ENCODE assay signal across 29 cellular contexts in genomic region chrX:17774053-17774452, GRCh38.
"Had no signal": no experiment of that assay in that cellular context is flagged by ENCODE, and none has a peak within 500 bp of the region (broad histone marks: within the 10 kb centered on the region; RNA-seq: fewer than 3 reads in every experiment).

No MANE protein-coding gene starts in this region.

- H3K4me3 ChIP-seq: adrenal gland, cardiac muscle cell had no signal

- H3K27ac ChIP-seq: adrenal gland, cardiac muscle cell, VCaP had no signal

- H3K4me1 ChIP-seq: adrenal gland had no signal

- ATAC-seq: activated CD8-positive, alpha-beta T cell treated with anti-CD3 and anti-CD28 coated beads for 36 hours had no signal

- H3K9me3 ChIP-seq: adrenal gland had no signal

- DNase-seq: activated B cell treated with CpG ODN at 0.5 μM for 24 hours; activated CD4-positive, alpha-beta memory T cell treated with anti-CD3 and anti-CD28 coated beads for 36 hours; activated CD4-positive, alpha-beta T cell treated with anti-CD3 and anti-CD28 coated beads for 4 hours; activated CD4-positive, alpha-beta T cell treated with anti-CD3 and anti-CD28 coated beads, Interleukin-2, amount 10 ng/mL, durations not matched to agents 24 days and 14 days; activated CD4-positive, alpha-beta T cell treated with anti-CD3 and anti-CD28 coated beads, Interleukin-2, amount 50 U/mL, for 1 hour; activated CD4-positive, alpha-beta T cell treated with anti-CD3 and anti-CD28 coated beads, Interleukin-2, amount 50 U/mL, for 4 hours; activated CD4-positive, CD25-positive, alpha-beta regulatory T cell treated with anti-CD3 and anti-CD28 coated beads, Interleukin-2, amount 50 U/mL, for 72 hours; activated CD8-positive, alpha-beta memory T cell treated with anti-CD3 and anti-CD28 coated beads, Interleukin-2, amount 50 U/mL, for 4 hours; activated CD8-positive, alpha-beta T cell treated with anti-CD3 and anti-CD28 coated beads for 36 hours; activated effector memory CD4-positive, alpha-beta T cell treated with anti-CD3 and anti-CD28 coated beads, Interleukin-2, amount 50 U/mL, for 16 hours; activated gamma-delta T cell treated with Interleukin-2 at 50 U/mL for 16 hours; activated naive CD4-positive, alpha-beta T cell; activated naive CD4-positive, alpha-beta T cell treated with anti-CD3 and anti-CD28 coated beads for 36 hours; activated naive CD4-positive, alpha-beta T cell treated with anti-CD3 and anti-CD28 coated beads, Interleukin-2, amount 50 U/mL, for 16 hours; activated naive CD8-positive, alpha-beta T cell treated with anti-CD3 and anti-CD28 coated beads for 36 hours; activated T-cell treated with anti-CD3 and anti-CD28 coated beads for 4 hours; activated T-cell treated with anti-CD3 and anti-CD28 coated beads, Interleukin-2, amount 50 U/mL, for 1 hour; activated T-cell treated with anti-CD3 and anti-CD28 coated beads, Interleukin-2, amount 50 U/mL, for 4 hours; activated T-cell treated with anti-CD3 and anti-CD28 coated beads, Interleukin-2, amount 50 U/mL, for 72 hours; adrenal gland; amniotic stem cell; aorta; caudate nucleus; cerebellar nuclear complex; T-helper 1 cell; T-helper 9 cell had no signal

- H3K36me3 ChIP-seq: adrenal gland, cardiac muscle cell had no signal

- FAIRE-seq: TTC549 had no signal
